Comparison of ENCODE assay signal across 10 cellular contexts in genomic region chr3:158847466-158847849, GRCh38.
DNase-seq lines count a peak whose midpoint lies in the region; ATAC-seq lines count a peak whose summit lies in the region.
"Had no signal": no experiment of that assay in that cellular context is flagged by ENCODE, and none has a peak within 500 bp of the region (broad histone marks: within the 10 kb centered on the region; RNA-seq: fewer than 3 reads in every experiment).

No MANE protein-coding gene starts in this region.

- DNase-seq in fibroblast of peridontal ligament (ENCODE audit: extremely low read depth), result peak; percentile 8
- DNase-seq in NCI-H2227 treated with DMSO at 0.1 percent for 48 hours (lab: John Stamatoyannopoulos, UW), result no peak
- no peak for DNase-seq in activated gamma-delta T cell treated with Interleukin-2 at 50 U/mL for 16 hours
- DNase-seq in activated CD8-positive, alpha-beta memory T cell treated with anti-CD3 and anti-CD28 coated beads for 24 hours, result no peak
- no peak for DNase-seq in T-helper 9 cell
- DNase-seq: activated B cell treated with CpG ODN at 0.5 μM for 24 hours, heart right ventricle had no signal

- ATAC-seq in GM18858 (IDR thresholded peaks at IDR 0.05; ENCODE audit: unreplicated experiment), result peak; percentile 26
- peak; percentile 26 for ATAC-seq in GM21447 (IDR thresholded peaks at IDR 0.05; ENCODE audit: unreplicated experiment)
- ATAC-seq in HG03135 (IDR thresholded peaks at IDR 0.05; ENCODE audit: unreplicated experiment), result peak; percentile 40
- ATAC-seq: heart right ventricle had no signal
